In genomic region chr3:183392166-183393034, GRCh38 we compare ENCODE assay signal across 19 cellular contexts. TPM values are rescaled to one million over a fixed set of nuclear protein-coding genes. Genes with fewer than 3 reads are reported as not detected.
DNase-seq lines count a peak whose midpoint lies in the region; ATAC-seq and TF ChIP-seq lines count a peak whose summit lies in the region.
"Had no signal": no experiment of that assay in that cellular context is flagged by ENCODE, and none has a peak within 500 bp of the region (broad histone marks: within the 10 kb centered on the region; RNA-seq: fewer than 3 reads in every experiment).

No MANE protein-coding gene starts in this region.

- no peaks in the 10 kb centered on the region for H3K23me2 ChIP-seq in H9 (ENCODE audit: insufficient read length, low read depth, low read length, poor library complexity, severe bottlenecking)

- H4K8ac ChIP-seq in H9 (replicated peaks; ENCODE audit: insufficient read length, low read depth, low read length), result no peak overlapping the region

- no peak overlapping the region for H2BK12ac ChIP-seq in H9 (ENCODE audit: insufficient read length, low read depth, low read length)

- no peak overlapping the region for H3K4ac ChIP-seq in H9 (ENCODE audit: low read depth, low read length)

- H3K9me3 ChIP-seq in H9 (ENCODE audit: control insufficient read depth, low read depth, low read length) (no peaks in the 10 kb centered on the region), psoas muscle (no peaks in the 10 kb centered on the region)
- H3K9me3 ChIP-seq: Peyer's patch, upper lobe of right lung had no signal

- H3K27ac ChIP-seq in H9 (ENCODE audit: insufficient read length, low read depth, low read length) (no peak overlapping the region), psoas muscle (peak overlapping the region; percentile 43)
- H3K27ac ChIP-seq: Peyer's patch, upper lobe of right lung had no signal

- no peaks in the 10 kb centered on the region for H3K9me3 Mint-ChIP-seq in H9
- H3K9me3 Mint-ChIP-seq in activated CD8-positive, alpha-beta memory T cell treated with anti-CD3 and anti-CD28 coated beads, Interleukin-2, amount 10 ng/mL, durations not matched to agents 7 days and 5 days (ENCODE audit: low read depth), result no peaks in the 10 kb centered on the region
- H3K9me3 Mint-ChIP-seq: activated B cell treated with CpG ODN at 0.5 μM for 24 hours; stimulated activated naive B cell treated with anti-CD40 and anti-IgM and Interleukin-4, amounts not matched to agents 10 μg/mL and 1 μg/mL and 100 μg/mL, for 72 hours had no signal

- no peaks in the 10 kb centered on the region for H4K20me1 ChIP-seq in H9 (ENCODE audit: control insufficient read depth, insufficient read depth, insufficient read length)

- no peak overlapping the region for H2BK15ac ChIP-seq in H9 (ENCODE audit: low read depth, low read length)

- H3K4me1 Mint-ChIP-seq in H9, result peaks cover 36 to 44% of the 10 kb centered on the region in 2 experiments
- H3K4me1 Mint-ChIP-seq in activated CD8-positive, alpha-beta memory T cell treated with anti-CD3 and anti-CD28 coated beads, Interleukin-2, amount 10 ng/mL, durations not matched to agents 7 days and 5 days, result peaks cover 5% of the 10 kb centered on the region
- H3K4me1 Mint-ChIP-seq: activated B cell treated with CpG ODN at 0.5 μM for 24 hours; stimulated activated naive B cell treated with anti-CD40 and anti-IgM and Interleukin-4, amounts not matched to agents 10 μg/mL and 1 μg/mL and 100 μg/mL, for 72 hours had no signal

- no peak overlapping the region for H2BK5ac ChIP-seq in H9 (ENCODE audit: insufficient read length, low read length)

- H3K36me3 ChIP-seq in psoas muscle (ENCODE audit: insufficient read depth in 1 of 2, low read depth in 1 of 2), result no peaks in the 10 kb centered on the region
- H3K36me3 ChIP-seq: Peyer's patch, upper lobe of right lung had no signal

- H3K18ac ChIP-seq in H9 (ENCODE audit: insufficient read length, low read depth, low read length), result no peak overlapping the region

- H3K79me2 ChIP-seq in H9 (ENCODE audit: insufficient read depth, low read length), result 0 out of 2 replicates have a peak, but pooled peaks cover 2% of the 10 kb centered on the region

- no peaks in the 10 kb centered on the region for H3K27me3 Mint-ChIP-seq in H9 (ENCODE audit: low read depth)
- no peaks in the 10 kb centered on the region for H3K27me3 Mint-ChIP-seq in activated CD8-positive, alpha-beta memory T cell treated with anti-CD3 and anti-CD28 coated beads, Interleukin-2, amount 10 ng/mL, durations not matched to agents 7 days and 5 days

- H3K4me3 ChIP-seq in epithelial cell of esophagus (ENCODE audit: low read length), result no peak overlapping the region
- H3K4me3 ChIP-seq in psoas muscle, result no peak overlapping the region
- H3K4me3 ChIP-seq: Peyer's patch, smooth muscle cell, upper lobe of right lung had no signal

- H3K27me3 ChIP-seq in H9 (ENCODE audit: insufficient read depth, low read length) (no peaks in the 10 kb centered on the region), psoas muscle (ENCODE audit: insufficient read depth in 3 of 3, low read length in 2 of 3) (no peaks in the 10 kb centered on the region)
- H3K27me3 ChIP-seq: Peyer's patch, upper lobe of right lung had no signal

- 0 out of 2 replicates have a peak, but pooled peaks cover 4% of the 10 kb centered on the region for H3K4me1 ChIP-seq in H9 (ENCODE audit: insufficient read depth, low read length)
- peaks cover 3% of the 10 kb centered on the region for H3K4me1 ChIP-seq in psoas muscle
- H3K4me1 ChIP-seq: Peyer's patch, upper lobe of right lung had no signal

- DNase-seq in H9 (no peak), NCI-H2196 treated with DMSO at 0.1 percent for 48 hours (lab: John Stamatoyannopoulos, UW; ENCODE audit: unreplicated experiment) (peak; percentile 42), epithelial cell of esophagus (ENCODE audit: low read depth) (peak; percentile 62), psoas muscle (no peak), posterior vena cava (ENCODE audit: low spot score) (no peak), A172 (ENCODE audit: low spot score) (no peak)
- DNase-seq in activated CD8-positive, alpha-beta memory T cell treated with anti-CD3 and anti-CD28 coated beads, Interleukin-2, amount 10 ng/mL, durations not matched to agents 7 days and 5 days, result no peak
- DNase-seq: activated B cell treated with CpG ODN at 0.5 μM for 24 hours; activated gamma-delta T cell treated with Interleukin-2 at 50 U/mL for 16 hours; DND-41; H7; KBM-7; NCI-H1105; NCI-H526; Peyer's patch; stimulated activated naive B cell treated with anti-CD40 and anti-IgM and Interleukin-4, amounts not matched to agents 10 μg/mL and 1 μg/mL and 100 μg/mL, for 72 hours; upper lobe of right lung had no signal

- H3K79me1 ChIP-seq in H9 (ENCODE audit: insufficient read depth, low read depth, low read length, poor library complexity, severe bottlenecking), result no peaks in the 10 kb centered on the region

- no peak overlapping the region for H3K4me3 Mint-ChIP-seq in H9
- no peak overlapping the region for H3K4me3 Mint-ChIP-seq in activated CD8-positive, alpha-beta memory T cell treated with anti-CD3 and anti-CD28 coated beads, Interleukin-2, amount 10 ng/mL, durations not matched to agents 7 days and 5 days
- H3K4me3 Mint-ChIP-seq: activated B cell treated with CpG ODN at 0.5 μM for 24 hours; mesothelial cell of epicardium; stimulated activated naive B cell treated with anti-CD40 and anti-IgM and Interleukin-4, amounts not matched to agents 10 μg/mL and 1 μg/mL and 100 μg/mL, for 72 hours had no signal

- TF ChIP-seq CTCF in H9 (conservative IDR thresholded peaks at IDR 0.05) (no peak), epithelial cell of esophagus (IDR thresholded peaks at IDR 0.05; ENCODE audit: insufficient read depth, low read depth, low read length, missing control alignments) (no peak), psoas muscle (IDR thresholded peaks at IDR 0.05) (no peak)

- no peak overlapping the region for H2AFZ ChIP-seq in H9 (ENCODE audit: low read length)

- no CpG with 5 or more reads among the region's 12 CpGs for WGBS in H9 (ENCODE audit: extremely low coverage, insufficient read length, low lambda C conversion rate)
- WGBS in psoas muscle, 3 donors, result 50 to 77% (median 64%) methylated on average over 12 of the region's 12 CpGs

- H3T11ph ChIP-seq in H9 (ENCODE audit: low read length), result no peak overlapping the region

- no peak overlapping the region for H3K56ac ChIP-seq in H9 (ENCODE audit: insufficient read length, low read depth, low read length)

- no peak overlapping the region for H2BK20ac ChIP-seq in H9 (ENCODE audit: low read depth, low read length, poor library complexity, severe bottlenecking)

- intact Hi-C loops in psoas muscle (cut with DNase I), result no loop called here
- intact Hi-C loops in posterior vena cava (cut with DNase I), result no loop called here

- H3K9ac ChIP-seq in H9 (ENCODE audit: extremely low read depth, insufficient read length, low read length), result no peak overlapping the region

- H3K27ac Mint-ChIP-seq in H9, result peak overlapping the region in 2 of 3 experiments; percentile 17 to 60; a peak in 2 of 7 replicates
- no peak overlapping the region for H3K27ac Mint-ChIP-seq in activated CD8-positive, alpha-beta memory T cell treated with anti-CD3 and anti-CD28 coated beads, Interleukin-2, amount 10 ng/mL, durations not matched to agents 7 days and 5 days
- H3K27ac Mint-ChIP-seq: activated B cell treated with CpG ODN at 0.5 μM for 24 hours; mesothelial cell of epicardium; stimulated activated naive B cell treated with anti-CD40 and anti-IgM and Interleukin-4, amounts not matched to agents 10 μg/mL and 1 μg/mL and 100 μg/mL, for 72 hours had no signal

- H2BK120ac ChIP-seq in H9 (ENCODE audit: low read depth, low read length, poor library complexity, severe bottlenecking), result no peak overlapping the region

- H4K5ac ChIP-seq in H9 (ENCODE audit: insufficient read length, low read depth, low read length), result no peak overlapping the region

- H3K23ac ChIP-seq in H9 (ENCODE audit: insufficient read length, low read depth, low read length), result no peak overlapping the region

- ATAC-seq in psoas muscle, result peak; percentile 72 to 94 (median 92)
- ATAC-seq in activated CD8-positive, alpha-beta memory T cell treated with anti-CD3 and anti-CD28 coated beads, Interleukin-2, amount 10 ng/mL, durations not matched to agents 7 days and 5 days, result no peak
- ATAC-seq: stimulated activated naive B cell treated with anti-CD40 and anti-IgM and Interleukin-4, amounts not matched to agents 10 μg/mL and 1 μg/mL and 100 μg/mL, for 72 hours; upper lobe of right lung had no signal

- H3K36me3 Mint-ChIP-seq in H9 (ENCODE audit: insufficient read depth in 1 of 3, low read depth in 3 of 3), result peaks cover 0 to 12% (median 1%) of the 10 kb centered on the region in 3 experiments; a peak in 2 of 7 replicates
- H3K36me3 Mint-ChIP-seq in activated CD8-positive, alpha-beta memory T cell treated with anti-CD3 and anti-CD28 coated beads, Interleukin-2, amount 10 ng/mL, durations not matched to agents 7 days and 5 days, result peaks cover 1% of the 10 kb centered on the region
- H3K36me3 Mint-ChIP-seq: mesothelial cell of epicardium; stimulated activated naive B cell treated with anti-CD40 and anti-IgM and Interleukin-4, amounts not matched to agents 10 μg/mL and 1 μg/mL and 100 μg/mL, for 72 hours had no signal

- no peak overlapping the region for H3K4me2 ChIP-seq in H9 (ENCODE audit: insufficient read depth, insufficient read length, low read length)
- H3K4me2 ChIP-seq: smooth muscle cell had no signal

- H2AK5ac ChIP-seq in H9 (ENCODE audit: insufficient read length, low read length), result no peak overlapping the region

- CTCF ChIA-PET in activated CD8-positive, alpha-beta memory T cell treated with anti-CD3 and anti-CD28 coated beads, Interleukin-2, amount 10 ng/mL, durations not matched to agents 7 days and 5 days (lab: Charles Lee), result no interaction called here

- no peak overlapping the region for H4K91ac ChIP-seq in H9 (ENCODE audit: insufficient read length, low read depth, low read length)

- H3K14ac ChIP-seq in H9 (ENCODE audit: insufficient read depth, low read length), result no peak overlapping the region

RNA-seq across cellular contexts. Expression of gene MCF2L2, which starts 36.0 kb away (rescaled TPM):
- total RNA-seq in H9 (2021) (5.5 and 6.4 TPM in 2 replicates), psoas muscle (under 1 TPM; 0.39 to 0.79 (median 0.57) TPM), posterior vena cava (1 to 10 TPM in 1 of 2 donors, under 1 TPM in 1; 0.38 to 1.3 TPM)
- polyA plus RNA-seq in psoas muscle, result 1 to 10 TPM in 1 of 3 donors, under 1 TPM in 2; 0.17 to 2.7 (median 0.38) TPM
- 10 to 100 TPM in 1 of 2 experiments, 1 to 10 TPM in 1; 6.0 to 11.4 TPM for total RNA-seq in activated CD8-positive, alpha-beta memory T cell treated with anti-CD3 and anti-CD28 coated beads, Interleukin-2, amount 10 ng/mL, durations not matched to agents 7 days and 5 days
- 0.22 and 0.41 TPM in 2 replicates for total RNA-seq in A172 (2014; rRNA removed; shearing (Covaris generic))
- polyA plus RNA-seq: smooth muscle cell had no signal

Comparison
In these comparisons a context has a peak if more than half of its experiments do, and no peak if none do; other contexts are left out.
1. DNase-seq: peak in NCI-H2196 treated with DMSO at 0.1 percent for 48 hours (single experiment) and epithelial cell of esophagus (single experiment); none in H9 (single experiment), psoas muscle (0 of 2), posterior vena cava (single experiment), activated CD8-positive, alpha-beta memory T cell treated with anti-CD3 and anti-CD28 coated beads, Interleukin-2, amount 10 ng/mL, durations not matched to agents 7 days and 5 days (single experiment) and A172 (single experiment).